Comparison of ENCODE assay signal across 9 cellular contexts in genomic region chr7:29619111-29619510, GRCh38. TPM values are rescaled to one million over a fixed set of nuclear protein-coding genes. Genes with fewer than 3 reads are reported as not detected.
"Had no signal": no experiment of that assay in that cellular context is flagged by ENCODE, and none has a peak within 500 bp of the region (broad histone marks: within the 10 kb centered on the region; RNA-seq: fewer than 3 reads in every experiment).

No MANE protein-coding gene starts in this region.

- H3K4me3 ChIP-seq: GM12878 had no signal

- ATAC-seq: GM12878 had no signal

- FAIRE-seq: G401.6, GM12878, GM12891, GM12892, GM18507, GM19239 had no signal

- DNase-seq: GDM1, GF-D8 had no signal

RNA-seq across cellular contexts. Expression of gene PRR15, which starts 55.5 kb away (rescaled TPM):
- total RNA-seq: G401, GM12878 had no signal
- polyA plus RNA-seq: GM12878 had no signal
